Comparison of ENCODE assay signal across 8 cellular contexts in genomic region chr9:1073497-1073896, GRCh38. TPM values are rescaled to one million over a fixed set of nuclear protein-coding genes. Genes with fewer than 3 reads are reported as not detected.
"Had no signal": no experiment of that assay in that cellular context is flagged by ENCODE, and none has a peak within 500 bp of the region (broad histone marks: within the 10 kb centered on the region; RNA-seq: fewer than 3 reads in every experiment).

No MANE protein-coding gene starts in this region.

- H3K4me3 Mint-ChIP-seq: IgD-negative memory B cell had no signal

- DNase-seq: IMR-90 had no signal

- H3K4me3 ChIP-seq: K562 had no signal

- FAIRE-seq: HepG2, HTR-8/SVneo, K562 had no signal

- H3K27ac ChIP-seq: HL-60 had no signal

- H3K27ac Mint-ChIP-seq: IgD-negative memory B cell had no signal

- H3K36me3 Mint-ChIP-seq: IgD-negative memory B cell had no signal

- ATAC-seq: HepG2, K562 had no signal

RNA-seq across cellular contexts. Expression of gene DMRT2, which starts 23.3 kb away (rescaled TPM):
- total RNA-seq: HepG2, HT-29, HT1080, IMR-90, K562 had no signal
